Comparison of ENCODE assay signal across 19 cellular contexts in the genomic region with DNA sequence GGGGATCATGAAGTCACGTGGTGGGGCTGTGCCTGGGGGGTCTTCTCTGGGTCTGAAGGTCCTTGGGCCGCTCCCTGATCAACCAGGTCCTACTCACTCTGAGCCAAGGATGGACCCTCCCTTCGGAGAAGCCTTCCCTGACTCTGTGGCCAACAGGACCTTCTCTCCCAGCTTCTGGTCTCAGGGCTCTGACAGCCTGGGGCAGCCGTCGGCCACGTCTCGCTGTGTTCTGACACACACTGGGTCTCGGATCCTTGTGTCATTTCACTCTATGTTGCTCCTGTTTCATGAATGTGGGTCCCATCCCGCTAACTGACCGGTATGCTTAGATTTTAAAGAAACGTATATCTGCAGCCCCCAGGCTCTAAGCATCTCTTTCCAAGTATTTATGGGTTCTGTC.
DNase-seq lines count a peak whose midpoint lies in the region; ATAC-seq and TF ChIP-seq lines count a peak whose summit lies in the region.
"Had no signal": no experiment of that assay in that cellular context is flagged by ENCODE, and none has a peak within 500 bp of the region (broad histone marks: within the 10 kb centered on the region; RNA-seq: fewer than 3 reads in every experiment).

No MANE protein-coding gene starts in this region.

- TF ChIP-seq CTCF in right atrium auricular region (IDR thresholded peaks at IDR 0.05) (no peak), glutamatergic neuron (IDR thresholded peaks at IDR 0.05; ENCODE audit: partially characterized antibody, unreplicated experiment) (no peak)

- peaks cover 65% of the 10 kb centered on the region for H3K4me1 Mint-ChIP-seq in glutamatergic neuron (ENCODE audit: low read depth, unreplicated experiment)

- peak overlapping the region; percentile 59 for H3K18ac ChIP-seq in neuronal stem cell (ENCODE audit: low read length)

- DNase-seq in Right ventricle myocardium superior (peak; percentile 24), right atrium auricular region (ENCODE audit: low spot score) (no peak), glutamatergic neuron (no peak), neuronal stem cell (ENCODE audit: low spot score) (no peak), sciatic nerve (ENCODE audit: low spot score) (no peak), mesenteric fat pad (ENCODE audit: low spot score) (no peak), NCI-H2107 treated with DMSO at 0.1 percent for 48 hours (lab: John Stamatoyannopoulos, UW; ENCODE audit: unreplicated experiment) (no peak)
- DNase-seq: AML-193; Caco-2; Calu3; CD4-positive, alpha-beta T cell; CD8-positive, alpha-beta T cell; DMS79 treated with DMSO at 0.1 percent for 48 hours; GF-D8 had no signal

- WGBS in neuronal stem cell (ENCODE audit: extremely low coverage in 2 of 2, insufficient read length in 2 of 2, insufficient replicate concordance in 1 of 2), 2 donors, result no CpG with 5 or more reads among the region's 11 CpGs

- H3K9me3 ChIP-seq in right atrium auricular region, result no peaks in the 10 kb centered on the region
- H3K9me3 ChIP-seq in neuronal stem cell (replicated peaks in 1 of 2; ENCODE audit: control insufficient read depth in 2 of 2, insufficient read depth in 1 of 2, low read depth in 1 of 2, low read length in 2 of 2), result no peaks in the 10 kb centered on the region
- H3K9me3 ChIP-seq: A549; BLaER1 treated with 17β-estradiol and CSF1 and Interleukin-3, amounts not matched to agents 10 nM and 100 nM; Caco-2 had no signal

- intact Hi-C loops in Right ventricle myocardium superior (cut with DNase I) (no loop called here), sciatic nerve (cut with DNase I) (no loop called here)

- H3K9ac ChIP-seq in neuronal stem cell (ENCODE audit: low read depth, low read length, poor library complexity), result no peak overlapping the region
- H3K9ac ChIP-seq: BLaER1 treated with 17β-estradiol and CSF1 and Interleukin-3, amounts not matched to agents 10 nM and 100 nM had no signal

- no peak overlapping the region for H2AFZ ChIP-seq in neuronal stem cell (ENCODE audit: low read length)

- peaks cover 2% of the 10 kb centered on the region for H3K79me1 ChIP-seq in neuronal stem cell (ENCODE audit: low read depth, low read length)

- H3K27ac Mint-ChIP-seq in glutamatergic neuron (ENCODE audit: unreplicated experiment), result peak overlapping the region; percentile 97
- H3K27ac Mint-ChIP-seq: B cell; CD4-positive, alpha-beta T cell; CD8-positive, alpha-beta T cell had no signal

- no peak overlapping the region for H4K8ac ChIP-seq in neuronal stem cell (ENCODE audit: low read depth, low read length)

- H3K36me3 Mint-ChIP-seq in glutamatergic neuron (ENCODE audit: unreplicated experiment), result no peaks in the 10 kb centered on the region
- H3K36me3 Mint-ChIP-seq: CD8-positive, alpha-beta T cell had no signal

- peaks cover 32% of the 10 kb centered on the region for H3K9me3 Mint-ChIP-seq in glutamatergic neuron (ENCODE audit: unreplicated experiment)
- H3K9me3 Mint-ChIP-seq: CD4-positive, alpha-beta T cell; CD8-positive, alpha-beta T cell had no signal

- H3K14ac ChIP-seq in neuronal stem cell (ENCODE audit: low read length), result no peak overlapping the region

- H3K4me3 ChIP-seq in right atrium auricular region (no peak overlapping the region), neuronal stem cell (ENCODE audit: low read length in 2 of 2) (no peak overlapping the region)
- H3K4me3 ChIP-seq: A549; BLaER1 treated with 17β-estradiol and CSF1 and Interleukin-3, amounts not matched to agents 10 nM and 100 nM had no signal

- H2BK120ac ChIP-seq in neuronal stem cell (ENCODE audit: low read depth, low read length), result no peak overlapping the region

- peak overlapping the region; percentile 76 for H3K4me3 Mint-ChIP-seq in glutamatergic neuron (ENCODE audit: unreplicated experiment)
- H3K4me3 Mint-ChIP-seq: B cell; CD4-positive, alpha-beta T cell; CD8-positive, alpha-beta T cell had no signal

- no peak overlapping the region for H2BK12ac ChIP-seq in neuronal stem cell (ENCODE audit: low read length)

- H3K27me3 ChIP-seq in right atrium auricular region, result no peaks in the 10 kb centered on the region
- H3K27me3 ChIP-seq in neuronal stem cell (ENCODE audit: control insufficient read depth in 3 of 3, insufficient read depth in 3 of 3, low read depth in 1 of 3, low read length in 3 of 3), result peaks cover 0 to 11% (median 0%) of the 10 kb centered on the region in 3 experiments

- H3K4me1 ChIP-seq in right atrium auricular region, result no peaks in the 10 kb centered on the region
- peaks cover 0 to 2% of the 10 kb centered on the region in 2 donors for H3K4me1 ChIP-seq in neuronal stem cell (ENCODE audit: control insufficient read depth in 2 of 2, insufficient read depth in 1 of 2, low read depth in 1 of 2, low read length in 2 of 2)
- H3K4me1 ChIP-seq: A549; BLaER1 treated with 17β-estradiol and CSF1 and Interleukin-3, amounts not matched to agents 10 nM and 100 nM; Caco-2 had no signal

- H2AK5ac ChIP-seq in neuronal stem cell (ENCODE audit: low read depth, low read length), result no peak overlapping the region

- ATAC-seq in Right ventricle myocardium superior (ENCODE audit: poor library complexity) (no peak), sciatic nerve (no peak)
- ATAC-seq: A549; CD8-positive, alpha-beta T cell had no signal

- no peaks in the 10 kb centered on the region for H3K36me3 ChIP-seq in right atrium auricular region
- no peaks in the 10 kb centered on the region for H3K36me3 ChIP-seq in neuronal stem cell (replicated peaks in 1 of 2; ENCODE audit: control insufficient read depth in 2 of 2, insufficient read depth in 2 of 2, low read length in 2 of 2)
- H3K36me3 ChIP-seq: BLaER1 treated with 17β-estradiol and CSF1 and Interleukin-3, amounts not matched to agents 10 nM and 100 nM had no signal

- no peak overlapping the region for H2BK15ac ChIP-seq in neuronal stem cell (ENCODE audit: low read length)

- no peak overlapping the region for H3K4ac ChIP-seq in neuronal stem cell (ENCODE audit: low read length)

- H3K4me2 ChIP-seq in neuronal stem cell (ENCODE audit: insufficient read depth, low read length, poor library complexity, severe bottlenecking), result no peak overlapping the region
- H3K4me2 ChIP-seq: A549; BLaER1 treated with 17β-estradiol and CSF1 and Interleukin-3, amounts not matched to agents 10 nM and 100 nM had no signal

- no peak overlapping the region for H4K91ac ChIP-seq in neuronal stem cell (ENCODE audit: low read depth, low read length, poor library complexity)

- peaks cover 39% of the 10 kb centered on the region for H3K27me3 Mint-ChIP-seq in glutamatergic neuron (ENCODE audit: unreplicated experiment)

- no peak overlapping the region for H2BK5ac ChIP-seq in neuronal stem cell (ENCODE audit: low read length)

- no peak overlapping the region for H3K27ac ChIP-seq in right atrium auricular region
- H3K27ac ChIP-seq in neuronal stem cell (replicated peaks; ENCODE audit: low read length), result no peak overlapping the region
- H3K27ac ChIP-seq: 22Rv1; A549; BLaER1 treated with 17β-estradiol and CSF1 and Interleukin-3, amounts not matched to agents 10 nM and 100 nM; C4-2B had no signal

- H3K23ac ChIP-seq in neuronal stem cell (ENCODE audit: low read depth, low read length, poor library complexity), result no peak overlapping the region
